9 cellular contexts compared by ENCODE assay signal in the genomic region with DNA sequence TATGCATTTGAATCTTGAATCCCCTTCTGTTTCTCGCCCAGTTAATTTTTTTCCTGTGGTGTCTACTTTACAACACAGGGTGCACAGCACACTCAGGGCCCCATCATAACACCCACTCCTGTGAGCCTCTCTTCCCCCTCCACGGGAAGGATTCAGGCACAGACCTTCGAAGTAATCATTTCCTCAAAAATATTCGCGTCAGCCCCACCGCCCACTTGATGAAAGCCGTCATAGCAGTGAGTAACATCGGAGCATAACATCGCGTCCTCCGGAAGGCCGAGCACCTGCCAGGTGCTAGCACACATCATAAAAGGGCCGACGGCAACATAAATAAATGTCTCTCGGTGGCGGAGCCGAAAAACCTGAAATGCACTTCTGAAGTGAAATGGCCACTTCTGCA.
DNase-seq lines count a peak whose midpoint lies in the region; ATAC-seq and TF ChIP-seq lines count a peak whose summit lies in the region.
"Had no signal": no experiment of that assay in that cellular context is flagged by ENCODE, and none has a peak within 500 bp of the region (broad histone marks: within the 10 kb centered on the region; RNA-seq: fewer than 3 reads in every experiment).

No MANE protein-coding gene starts in this region.

- H3K9me3 ChIP-seq in CD4-positive, CD25-positive, alpha-beta regulatory T cell (ENCODE audit: control insufficient read depth in 2 of 2, low read length in 2 of 2): no peaks in the 10 kb centered on the region
- H3K9me3 ChIP-seq in ascending aorta: no peaks in the 10 kb centered on the region

- DNase-seq in CD4-positive, CD25-positive, alpha-beta regulatory T cell: peak in 2 of 3 donors; percentile 21 to 86
- peak; percentile 90 for DNase-seq in activated CD4-positive, alpha-beta T cell treated with anti-CD3 and anti-CD28 coated beads for 36 hours
- DNase-seq in activated naive CD4-positive, alpha-beta T cell treated with anti-CD3 and anti-CD28 coated beads, Interleukin-2, amount 10 ng/mL, durations not matched to agents 7 days and 5 days: peak; percentile 55
- peak; percentile 74 for DNase-seq in stimulated activated CD4-positive, alpha-beta T cell treated with anti-CD3 and anti-CD28 coated beads, Interleukin-4, amount 100 ng/mL, for 1 hour
- no peak for DNase-seq in ascending aorta (ENCODE audit: low spot score in 2 of 2)
- DNase-seq in D341Med (ENCODE audit: low spot score): no peak
- no peak for DNase-seq in superior temporal gyrus (ENCODE audit: extremely low spot score)
- DNase-seq in NCI-H2171 treated with DMSO at 0.1 percent for 48 hours (lab: John Stamatoyannopoulos, UW): no peak

- H3K27me3 ChIP-seq in CD4-positive, CD25-positive, alpha-beta regulatory T cell (ENCODE audit: control insufficient read depth, insufficient read depth, low read length): no peaks in the 10 kb centered on the region
- H3K27me3 ChIP-seq in ascending aorta: no peaks in the 10 kb centered on the region

- peak; percentile 82 to 86 for ATAC-seq in CD4-positive, CD25-positive, alpha-beta regulatory T cell (ENCODE audit: low read depth in 2 of 2)
- ATAC-seq in activated CD4-positive, alpha-beta T cell treated with anti-CD3 and anti-CD28 coated beads for 36 hours: peak; percentile 88

- H3K9me3 Mint-ChIP-seq in CD4-positive, CD25-positive, alpha-beta regulatory T cell: peaks cover 0 to 4% (median 1%) of the 10 kb centered on the region in 7 donors
- H3K9me3 Mint-ChIP-seq in activated CD4-positive, alpha-beta T cell treated with anti-CD3 and anti-CD28 coated beads for 36 hours (ENCODE audit: low read depth): peaks cover 13% of the 10 kb centered on the region
- peaks cover 9% of the 10 kb centered on the region for H3K9me3 Mint-ChIP-seq in activated naive CD4-positive, alpha-beta T cell treated with anti-CD3 and anti-CD28 coated beads, Interleukin-2, amount 10 ng/mL, durations not matched to agents 7 days and 5 days

- H3K27ac ChIP-seq in CD4-positive, CD25-positive, alpha-beta regulatory T cell (ENCODE audit: insufficient read depth, low read length, poor library complexity, severe bottlenecking): peak overlapping the region; percentile 65
- no peak overlapping the region for H3K27ac ChIP-seq in ascending aorta

- peak overlapping the region; percentile 60 for H3K4me3 ChIP-seq in CD4-positive, CD25-positive, alpha-beta regulatory T cell (ENCODE audit: low read depth, low read length)
- no peak overlapping the region for H3K4me3 ChIP-seq in ascending aorta

- intact Hi-C loops in activated CD4-positive, alpha-beta T cell treated with anti-CD3 and anti-CD28 coated beads for 36 hours (cut with DNase I, micrococcal nuclease): loop anchor here in 1 of 2 experiments (2.0 kb wide), 1 partner anchor 828 kb away; no protein-coding TSS in a partner anchor
- intact Hi-C loops in ascending aorta (cut with DNase I): no loop called here

- H3K27ac Mint-ChIP-seq in CD4-positive, CD25-positive, alpha-beta regulatory T cell: peak overlapping the region; percentile 76 to 99 (median 93)
- H3K27ac Mint-ChIP-seq in activated CD4-positive, alpha-beta T cell treated with anti-CD3 and anti-CD28 coated beads for 36 hours: peak overlapping the region; percentile 95
- H3K27ac Mint-ChIP-seq in activated naive CD4-positive, alpha-beta T cell treated with anti-CD3 and anti-CD28 coated beads, Interleukin-2, amount 10 ng/mL, durations not matched to agents 7 days and 5 days: peak overlapping the region; percentile 94
- H3K27ac Mint-ChIP-seq: progenitor cell of endocrine pancreas had no signal

- TF ChIP-seq CTCF in ascending aorta (IDR thresholded peaks at IDR 0.05): no peak

- no peaks in the 10 kb centered on the region for H3K36me3 Mint-ChIP-seq in CD4-positive, CD25-positive, alpha-beta regulatory T cell
- H3K36me3 Mint-ChIP-seq in activated CD4-positive, alpha-beta T cell treated with anti-CD3 and anti-CD28 coated beads for 36 hours (ENCODE audit: low read depth): peaks cover 4% of the 10 kb centered on the region
- no peaks in the 10 kb centered on the region for H3K36me3 Mint-ChIP-seq in activated naive CD4-positive, alpha-beta T cell treated with anti-CD3 and anti-CD28 coated beads, Interleukin-2, amount 10 ng/mL, durations not matched to agents 7 days and 5 days

- POLR2A ChIA-PET in activated CD4-positive, alpha-beta T cell treated with anti-CD3 and anti-CD28 coated beads for 36 hours (lab: Charles Lee): no interaction called here

- no peaks in the 10 kb centered on the region for H3K4me1 ChIP-seq in CD4-positive, CD25-positive, alpha-beta regulatory T cell (ENCODE audit: control insufficient read depth, insufficient read depth, low read length, poor library complexity, severe bottlenecking)
- H3K4me1 ChIP-seq in ascending aorta: no peaks in the 10 kb centered on the region

- peaks cover 4 to 22% (median 11%) of the 10 kb centered on the region in 4 donors for H3K4me1 Mint-ChIP-seq in CD4-positive, CD25-positive, alpha-beta regulatory T cell
- peaks cover 38% of the 10 kb centered on the region for H3K4me1 Mint-ChIP-seq in activated CD4-positive, alpha-beta T cell treated with anti-CD3 and anti-CD28 coated beads for 36 hours
- peaks cover 39% of the 10 kb centered on the region for H3K4me1 Mint-ChIP-seq in activated naive CD4-positive, alpha-beta T cell treated with anti-CD3 and anti-CD28 coated beads, Interleukin-2, amount 10 ng/mL, durations not matched to agents 7 days and 5 days

- peaks cover 4% of the 10 kb centered on the region for H3K27me3 Mint-ChIP-seq in CD4-positive, CD25-positive, alpha-beta regulatory T cell
- no peaks in the 10 kb centered on the region for H3K27me3 Mint-ChIP-seq in activated CD4-positive, alpha-beta T cell treated with anti-CD3 and anti-CD28 coated beads for 36 hours
- H3K27me3 Mint-ChIP-seq in activated naive CD4-positive, alpha-beta T cell treated with anti-CD3 and anti-CD28 coated beads, Interleukin-2, amount 10 ng/mL, durations not matched to agents 7 days and 5 days: no peaks in the 10 kb centered on the region
- H3K27me3 Mint-ChIP-seq: progenitor cell of endocrine pancreas had no signal

- CTCF ChIA-PET in activated CD4-positive, alpha-beta T cell treated with anti-CD3 and anti-CD28 coated beads for 36 hours (lab: Charles Lee): interaction anchor here (1.4 kb wide), 1 partner anchor 9 kb away, joined by 5 read pairs; no protein-coding TSS in a partner anchor
- CTCF ChIA-PET in activated naive CD4-positive, alpha-beta T cell treated with anti-CD3 and anti-CD28 coated beads, Interleukin-2, amount 10 ng/mL, durations not matched to agents 7 days and 5 days (lab: Charles Lee): no interaction called here

- H3K4me3 Mint-ChIP-seq in CD4-positive, CD25-positive, alpha-beta regulatory T cell: peak overlapping the region in 3 of 4 donors; percentile 10 to 76 (median 59)
- peak overlapping the region; percentile 49 for H3K4me3 Mint-ChIP-seq in activated CD4-positive, alpha-beta T cell treated with anti-CD3 and anti-CD28 coated beads for 36 hours
- peak overlapping the region; percentile 61 for H3K4me3 Mint-ChIP-seq in activated naive CD4-positive, alpha-beta T cell treated with anti-CD3 and anti-CD28 coated beads, Interleukin-2, amount 10 ng/mL, durations not matched to agents 7 days and 5 days

- no peaks in the 10 kb centered on the region for H3K36me3 ChIP-seq in CD4-positive, CD25-positive, alpha-beta regulatory T cell (ENCODE audit: control insufficient read depth, insufficient read depth, low read length)
- no peaks in the 10 kb centered on the region for H3K36me3 ChIP-seq in ascending aorta

Comparison
In these comparisons a context has a peak if more than half of its experiments do, and no peak if none do; other contexts are left out.
1. DNase-seq: peak in CD4-positive, CD25-positive, alpha-beta regulatory T cell (2 of 3), activated CD4-positive, alpha-beta T cell treated with anti-CD3 and anti-CD28 coated beads for 36 hours (single experiment), activated naive CD4-positive, alpha-beta T cell treated with anti-CD3 and anti-CD28 coated beads, Interleukin-2, amount 10 ng/mL, durations not matched to agents 7 days and 5 days (single experiment) and stimulated activated CD4-positive, alpha-beta T cell treated with anti-CD3 and anti-CD28 coated beads, Interleukin-4, amount 100 ng/mL, for 1 hour (single experiment); none in ascending aorta (0 of 2), D341Med (single experiment), superior temporal gyrus (single experiment) and NCI-H2171 treated with DMSO at 0.1 percent for 48 hours (single experiment).
2. Peak in every context shown above with its lines, with median percentiles within 50 percentile points of each other: H3K27ac Mint-ChIP-seq and H3K4me3 Mint-ChIP-seq.